ENCODE assay signal across 18 cellular contexts in genomic region chr16:89242795-89243200, GRCh38. TPM values are rescaled to one million over a fixed set of nuclear protein-coding genes. Genes with fewer than 3 reads are reported as not detected.
A peak's percentile ranks its signal among the peaks of the same experiment; 100 is the strongest.
DNase-seq lines count a peak whose midpoint lies in the region; ATAC-seq, FAIRE-seq and TF ChIP-seq lines count a peak whose summit lies in the region.
"Had no signal": no experiment of that assay in that cellular context is flagged by ENCODE, and none has a peak within 500 bp of the region (broad histone marks: within the 10 kb centered on the region; RNA-seq: fewer than 3 reads in every experiment).

No MANE protein-coding gene starts in this region.

- H3K4me1 ChIP-seq in CD8-positive, alpha-beta T cell (ENCODE audit: insufficient read depth, low read length) = peaks cover 14% of the 10 kb centered on the region
- H3K4me1 ChIP-seq in mucosa of descending colon (ENCODE audit: low read depth) = peaks cover 13% of the 10 kb centered on the region
- H3K4me1 ChIP-seq: A549 had no signal

- no peaks in the 10 kb centered on the region for H3K27me3 Mint-ChIP-seq in CD8-positive, alpha-beta T cell (ENCODE audit: low read depth)
- no peaks in the 10 kb centered on the region for H3K27me3 Mint-ChIP-seq in activated CD4-positive, alpha-beta memory T cell treated with anti-CD3 and anti-CD28 coated beads, Interleukin-2, amount 10 ng/mL, durations not matched to agents 7 days and 5 days

- no peaks in the 10 kb centered on the region for H3K9me3 ChIP-seq in CD8-positive, alpha-beta T cell (ENCODE audit: low read length)
- H3K9me3 ChIP-seq in mucosa of descending colon = no peaks in the 10 kb centered on the region
- H3K9me3 ChIP-seq: testis had no signal

- H3K27ac ChIP-seq in CD8-positive, alpha-beta T cell (ENCODE audit: low read depth, low read length) = no peak overlapping the region
- H3K27ac ChIP-seq: A549, testis had no signal

- peaks cover 2% of the 10 kb centered on the region for H3K36me3 Mint-ChIP-seq in CD8-positive, alpha-beta T cell
- H3K36me3 Mint-ChIP-seq in activated CD4-positive, alpha-beta memory T cell treated with anti-CD3 and anti-CD28 coated beads, Interleukin-2, amount 10 ng/mL, durations not matched to agents 7 days and 5 days (ENCODE audit: low read depth) = peaks cover 2% of the 10 kb centered on the region

- TF ChIP-seq CTCF in CD8-positive, alpha-beta T cell (IDR thresholded peaks at IDR 0.05) = no peak
- TF ChIP-seq CTCF in mucosa of descending colon (IDR thresholded peaks at IDR 0.05) = no peak

- no peaks in the 10 kb centered on the region for H3K27me3 ChIP-seq in CD8-positive, alpha-beta T cell (ENCODE audit: insufficient read depth, low read length)
- H3K27me3 ChIP-seq: testis had no signal

- peak overlapping the region; percentile 82 for H3K27ac Mint-ChIP-seq in CD8-positive, alpha-beta T cell
- no peak overlapping the region for H3K27ac Mint-ChIP-seq in activated CD4-positive, alpha-beta memory T cell treated with anti-CD3 and anti-CD28 coated beads, Interleukin-2, amount 10 ng/mL, durations not matched to agents 7 days and 5 days

- H3K4me1 Mint-ChIP-seq in CD8-positive, alpha-beta T cell (ENCODE audit: low read depth) = peaks cover 29% of the 10 kb centered on the region
- peaks cover 27% of the 10 kb centered on the region for H3K4me1 Mint-ChIP-seq in activated CD4-positive, alpha-beta memory T cell treated with anti-CD3 and anti-CD28 coated beads, Interleukin-2, amount 10 ng/mL, durations not matched to agents 7 days and 5 days

- no peak overlapping the region for H3K4me3 ChIP-seq in CD8-positive, alpha-beta T cell (ENCODE audit: low read depth, low read length)
- no peak overlapping the region for H3K4me3 ChIP-seq in mucosa of descending colon
- H3K4me3 ChIP-seq: A549, testis had no signal

- intact Hi-C loops in CD8-positive, alpha-beta T cell (cut with DNase I, micrococcal nuclease) = loop anchor here (5.0 to 10.0 kb wide), 5 partner anchors 245 to 1288 kb away; partner anchors contain the start of genes BANP (in 1 of the 2), RPL13 (in 1 of the 2), TCF25 (in 1 of the 2) and ZC3H18 (in 1 of the 2)
- intact Hi-C loops in mucosa of descending colon (cut with DNase I, micrococcal nuclease) = no loop called here

- peak; percentile 56 for DNase-seq in NCI-H748 (lab: John Stamatoyannopoulos, UW; ENCODE audit: unreplicated experiment)
- no peak for DNase-seq in NCI-H748 treated with DMSO at 0.1 percent for 48 hours (lab: John Stamatoyannopoulos, UW)
- no peak for DNase-seq in CD8-positive, alpha-beta T cell
- no peak for DNase-seq in activated CD4-positive, alpha-beta memory T cell treated with anti-CD3 and anti-CD28 coated beads, Interleukin-2, amount 10 ng/mL, durations not matched to agents 7 days and 5 days
- DNase-seq in mucosa of descending colon = peak in 2 of 3 donors; percentile 38 to 58
- DNase-seq in NCI-H128 (lab: John Stamatoyannopoulos, UW; ENCODE audit: unreplicated experiment) = no peak
- DNase-seq in RCC 7860 (ENCODE audit: low spot score) = no peak
- DNase-seq in DMS 273 treated with DMSO at 0.1 percent for 48 hours (lab: John Stamatoyannopoulos, UW) = no peak
- DNase-seq: activated CD4-positive, alpha-beta T cell treated with anti-CD3 and anti-CD28 coated beads for 1 hour; effector CD4-positive, alpha-beta T cell; hippocampal formation; left cardiac atrium; NCI-H187 treated with DMSO at 0.1 percent for 48 hours; NCI-H524; RPMI8226; stimulated activated CD4-positive, alpha-beta T cell treated with anti-CD3 and anti-CD28 coated beads, Interleukin-15, amount 100 ng/mL, for 24 hours; testis had no signal

- FAIRE-seq in RCC 7860 (lab: Jason Lieb, UNC) = no peak
- FAIRE-seq: A549 had no signal

- ATAC-seq in CD8-positive, alpha-beta T cell = no peak
- no peak for ATAC-seq in mucosa of descending colon
- ATAC-seq: A549, left cardiac atrium had no signal

- POLR2A ChIA-PET in CD8-positive, alpha-beta T cell (lab: Charles Lee) = interaction anchor here (0.7 kb wide), 1 partner anchor 436 kb away, joined by 3 read pairs; no protein-coding TSS in a partner anchor
- POLR2A ChIA-PET in activated CD4-positive, alpha-beta memory T cell treated with anti-CD3 and anti-CD28 coated beads, Interleukin-2, amount 10 ng/mL, durations not matched to agents 7 days and 5 days (lab: Charles Lee) = no interaction called here

- CTCF ChIA-PET in CD8-positive, alpha-beta T cell (lab: Charles Lee) = no interaction called here
- CTCF ChIA-PET in activated CD4-positive, alpha-beta memory T cell treated with anti-CD3 and anti-CD28 coated beads, Interleukin-2, amount 10 ng/mL, durations not matched to agents 7 days and 5 days (lab: Charles Lee) = no interaction called here

- no peaks in the 10 kb centered on the region for H3K36me3 ChIP-seq in CD8-positive, alpha-beta T cell (ENCODE audit: insufficient read depth, low read length)
- H3K36me3 ChIP-seq in mucosa of descending colon (ENCODE audit: low read depth) = no peaks in the 10 kb centered on the region

- no peak overlapping the region for H3K4me3 Mint-ChIP-seq in CD8-positive, alpha-beta T cell
- H3K4me3 Mint-ChIP-seq in activated CD4-positive, alpha-beta memory T cell treated with anti-CD3 and anti-CD28 coated beads, Interleukin-2, amount 10 ng/mL, durations not matched to agents 7 days and 5 days = peak overlapping the region; percentile 11

- H3K9me3 Mint-ChIP-seq in CD8-positive, alpha-beta T cell = no peaks in the 10 kb centered on the region
- H3K9me3 Mint-ChIP-seq in activated CD4-positive, alpha-beta memory T cell treated with anti-CD3 and anti-CD28 coated beads, Interleukin-2, amount 10 ng/mL, durations not matched to agents 7 days and 5 days = no peaks in the 10 kb centered on the region

RNA-seq across cellular contexts. Expression of gene ZNF778, which starts 25.3 kb away (rescaled TPM):
- 1 to 10 TPM; 8.4 to 8.9 TPM for total RNA-seq in CD8-positive, alpha-beta T cell
- 1 to 10 TPM; 6.6 to 6.8 TPM for total RNA-seq in activated CD4-positive, alpha-beta memory T cell treated with anti-CD3 and anti-CD28 coated beads, Interleukin-2, amount 10 ng/mL, durations not matched to agents 7 days and 5 days
- 1 to 10 TPM; 4.7 to 8.8 (median 7.2) TPM for total RNA-seq in mucosa of descending colon

RNA-seq across cellular contexts. Expression of gene SLC22A31, which starts 42.5 kb away (rescaled TPM):
- total RNA-seq in CD8-positive, alpha-beta T cell = under 1 TPM in 1 of 2 experiments, not detected in 1; 0.33 TPM
- total RNA-seq in activated CD4-positive, alpha-beta memory T cell treated with anti-CD3 and anti-CD28 coated beads, Interleukin-2, amount 10 ng/mL, durations not matched to agents 7 days and 5 days = under 1 TPM; 0.23 to 0.53 TPM
- 1 to 10 TPM in 2 of 3 donors, under 1 TPM in 1; 0.35 to 1.8 (median 1.1) TPM for total RNA-seq in mucosa of descending colon

Comparison
In these comparisons a context has a peak if more than half of its experiments do, and no peak if none do; other contexts are left out.
1. DNase-seq: peak in NCI-H748 (single experiment) and mucosa of descending colon (2 of 3); none in NCI-H748 treated with DMSO at 0.1 percent for 48 hours (single experiment), CD8-positive, alpha-beta T cell (0 of 7), activated CD4-positive, alpha-beta memory T cell treated with anti-CD3 and anti-CD28 coated beads, Interleukin-2, amount 10 ng/mL, durations not matched to agents 7 days and 5 days (single experiment), NCI-H128 (single experiment), RCC 7860 (single experiment) and DMS 273 treated with DMSO at 0.1 percent for 48 hours (single experiment).
2. intact Hi-C loops: an anchor here in CD8-positive, alpha-beta T cell (5.0 to 10.0 kb wide); none called in mucosa of descending colon.